Comparison of ENCODE assay signal across 8 cellular contexts in genomic region chr7:1457949-1458675, GRCh38. TPM values are rescaled to one million over a fixed set of nuclear protein-coding genes. Genes with fewer than 3 reads are reported as not detected.
DNase-seq lines count a peak whose midpoint lies in the region; ATAC-seq and TF ChIP-seq lines count a peak whose summit lies in the region.

No MANE protein-coding gene starts in this region.

- peak overlapping the region; percentile 93 for H3K56ac ChIP-seq in mesendoderm (ENCODE audit: low read length)

- no CpG with 5 or more reads among the region's 23 CpGs for WGBS in mesendoderm (ENCODE audit: extremely low coverage, insufficient coverage, low lambda C conversion rate)

- no peak overlapping the region for H4K5ac ChIP-seq in mesendoderm (ENCODE audit: low read length)

- H3K27me3 ChIP-seq in A673 (replicated peaks; ENCODE audit: insufficient read depth, low read depth, low read length, poor library complexity) (no peaks in the 10 kb centered on the region), brain microvascular endothelial cell (replicated peaks) (no peaks in the 10 kb centered on the region), mesendoderm (ENCODE audit: insufficient read depth, low read length, poor library complexity) (no peaks in the 10 kb centered on the region)

- no peak overlapping the region for H2BK120ac ChIP-seq in mesendoderm (ENCODE audit: low read depth, low read length)

- H3K23ac ChIP-seq in mesendoderm (ENCODE audit: low read length): no peak overlapping the region

- POLR2A ChIA-PET in A673 (lab: Charles Lee; ENCODE audit: low non-redundant PET): no interaction called here

- CTCF ChIA-PET in A673 (lab: Charles Lee): interaction anchor here (0.6 kb wide), 1 partner anchor 27 kb away, joined by 3 read pairs; no protein-coding TSS in a partner anchor

- H4K8ac ChIP-seq in mesendoderm (ENCODE audit: low read depth, low read length): no peak overlapping the region

- no peak for DNase-seq in A673 (ENCODE audit: low spot score)
- DNase-seq in HuH-7 (ENCODE audit: low spot score): peak; percentile 78
- DNase-seq in brain microvascular endothelial cell: no peak
- no peak for DNase-seq in mesendoderm
- no peak for DNase-seq in amniotic stem cell (lab: John Stamatoyannopoulos, UW)

- no peak overlapping the region for H2BK5ac ChIP-seq in mesendoderm (ENCODE audit: low read length)

- in situ Hi-C loops in brain microvascular endothelial cell (cut with HindIII; ENCODE audit: low pct_ligation_motif_present, low sequenced_read_pairs): no loop called here

- no TSS peak for BruUV-seq in A673 (replicated peaks; lab: Mats Ljungman, UMichigan)

- H2AK5ac ChIP-seq in mesendoderm (ENCODE audit: low read length): no peak overlapping the region

- H3K4ac ChIP-seq in mesendoderm (ENCODE audit: low read depth, low read length): no peak overlapping the region

- no peaks in the 10 kb centered on the region for H3K79me2 ChIP-seq in mesendoderm (ENCODE audit: control insufficient read depth, insufficient read depth, low read length)

- no peak overlapping the region for H3K18ac ChIP-seq in mesendoderm (ENCODE audit: low read length)

- H3K36me3 ChIP-seq in A673 (ENCODE audit: insufficient read depth, low read length, poor library complexity, severe bottlenecking) (no peaks in the 10 kb centered on the region), brain microvascular endothelial cell (replicated peaks) (no peaks in the 10 kb centered on the region), mesendoderm (ENCODE audit: control insufficient read depth, insufficient read depth, low read length) (no peaks in the 10 kb centered on the region)

- H3K4me2 ChIP-seq in mesendoderm (ENCODE audit: low read length): peak overlapping the region; percentile 93

- H2BK15ac ChIP-seq in mesendoderm (replicated peaks; ENCODE audit: low read depth): no peak overlapping the region

- ATAC-seq in GM18520 (IDR thresholded peaks at IDR 0.05; ENCODE audit: unreplicated experiment) (no peak), HG03432 (IDR thresholded peaks at IDR 0.05; ENCODE audit: unreplicated experiment) (no peak), GM18867 (IDR thresholded peaks at IDR 0.05; ENCODE audit: unreplicated experiment) (no peak)

- no peak overlapping the region for H3K27ac ChIP-seq in A673 (ENCODE audit: low read depth, low read length, poor library complexity, severe bottlenecking)
- peak overlapping the region; percentile 88 for H3K27ac ChIP-seq in brain microvascular endothelial cell
- no peak overlapping the region for H3K27ac ChIP-seq in mesendoderm (ENCODE audit: low read depth, low read length)

- H3K9ac ChIP-seq in mesendoderm (ENCODE audit: low read length): no peak overlapping the region

- intact Hi-C loops in A673 (cut with micrococcal nuclease; ENCODE audit: unreplicated experiment): no loop called here

- peak overlapping the region; percentile 72 for H3K4me3 ChIP-seq in A673 (ENCODE audit: low read depth, low read length, poor library complexity, severe bottlenecking)
- peak overlapping the region; percentile 90 for H3K4me3 ChIP-seq in brain microvascular endothelial cell (ENCODE audit: low read depth, low read length)
- H3K4me3 ChIP-seq in mesendoderm (ENCODE audit: low read length): no peak overlapping the region

- no peaks in the 10 kb centered on the region for H3K79me1 ChIP-seq in mesendoderm (ENCODE audit: low read length)

- H3K9me3 ChIP-seq in A673 (ENCODE audit: low read depth, low read length, poor library complexity, severe bottlenecking): no peaks in the 10 kb centered on the region

- TF ChIP-seq CTCF in A673 (conservative IDR thresholded peaks at IDR 0.05; ENCODE audit: low read depth, low read length) (no peak), brain microvascular endothelial cell (IDR thresholded peaks at IDR 0.05; ENCODE audit: low read depth, low read length, missing control alignments) (no peak)

- H3K4me1 ChIP-seq in A673 (ENCODE audit: insufficient read depth, low read length, poor library complexity, severe bottlenecking) (peaks cover 22% of the 10 kb centered on the region), mesendoderm (ENCODE audit: control insufficient read depth, low read depth, low read length) (no peaks in the 10 kb centered on the region)

RNA-seq across cellular contexts. Expression of gene MICALL2, which starts 1.2 kb away (rescaled TPM):
- total RNA-seq in A673 (2021): 10.1 and 11.8 TPM in 2 replicates
- 4.0 TPM for polyA plus RNA-seq in mesendoderm (2013, experiment 1 of 2)
- polyA plus RNA-seq in mesendoderm (2013, experiment 2 of 2): 3.6 TPM

RNA-seq across cellular contexts. Expression of gene INTS1, which starts 46.1 kb away (rescaled TPM):
- 129 and 141 TPM in 2 replicates for total RNA-seq in A673 (2021)
- 31.6 TPM for polyA plus RNA-seq in mesendoderm (2013, experiment 1 of 2)
- 33.7 TPM for polyA plus RNA-seq in mesendoderm (2013, experiment 2 of 2)
